Comparison of ENCODE assay signal across 16 cellular contexts in the genomic region with DNA sequence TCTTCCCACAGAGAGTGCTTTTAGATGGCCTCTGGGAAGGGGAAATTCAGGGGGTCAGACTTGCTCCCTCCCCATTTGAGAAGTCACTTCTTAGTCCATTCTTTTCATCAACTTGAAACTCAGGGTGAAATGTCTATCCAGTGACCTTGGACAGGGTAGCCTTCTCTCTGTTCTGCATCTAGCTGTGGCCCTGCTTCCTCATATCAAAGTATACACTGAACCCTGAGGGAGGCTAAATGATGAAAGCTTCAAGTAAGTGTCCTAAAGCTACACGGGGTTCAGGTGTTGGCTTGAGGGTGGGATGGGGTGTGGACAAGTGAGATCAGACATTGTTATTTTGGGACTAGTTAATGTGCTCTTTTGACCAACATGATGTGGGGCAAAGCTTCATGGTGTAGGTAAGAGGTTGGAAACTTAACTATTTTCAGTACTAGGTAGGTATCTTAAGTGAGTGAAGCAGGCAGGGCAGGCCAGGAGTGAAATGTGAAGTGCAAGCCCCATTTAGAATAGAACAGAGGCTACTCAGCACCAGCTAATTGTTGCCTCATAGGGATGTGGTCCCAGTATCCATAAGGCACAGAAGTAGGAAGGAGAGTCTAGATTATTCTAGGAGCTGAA. TPM values are rescaled to one million over a fixed set of nuclear protein-coding genes. Genes with fewer than 3 reads are reported as not detected.
"Had no signal": no experiment of that assay in that cellular context is flagged by ENCODE, and none has a peak within 500 bp of the region (broad histone marks: within the 10 kb centered on the region; RNA-seq: fewer than 3 reads in every experiment).

No MANE protein-coding gene starts in this region.

- ATAC-seq: gastrocnemius medialis; heart left ventricle; left colon; lower lobe of right lung; stimulated activated effector memory CD8-positive, alpha-beta T cell treated with anti-CD3 and anti-CD28 coated beads, Interleukin-12 subunit alpha, Interleukin-12 subunit beta, amount 100 ng/mL, for 72 hours had no signal

- DNase-seq: activated CD8-positive, alpha-beta memory T cell treated with anti-CD3 and anti-CD28 coated beads for 24 hours; activated gamma-delta T cell treated with Interleukin-2 at 50 U/mL for 16 hours; adrenal gland; endodermal cell; gastrocnemius medialis; heart left ventricle; left colon; lower lobe of right lung; sigmoid colon; spleen; transverse colon had no signal

- H3K4me3 ChIP-seq: adrenal gland, gastrocnemius medialis, heart left ventricle, lower lobe of right lung, sigmoid colon, spleen, transverse colon, vagina had no signal

- H2AFZ ChIP-seq: parathyroid adenoma had no signal

- H3K9me3 ChIP-seq: adrenal gland, gastrocnemius medialis, lower lobe of right lung, sigmoid colon, spleen, transverse colon, vagina had no signal

- H3K27ac ChIP-seq: adrenal gland, gastrocnemius medialis, heart left ventricle, lower lobe of right lung, parathyroid adenoma, sigmoid colon, transverse colon, vagina had no signal

- H3K27me3 ChIP-seq: adrenal gland, gastrocnemius medialis, heart left ventricle, sigmoid colon, spleen, transverse colon, vagina had no signal

- H3K27ac Mint-ChIP-seq: endodermal cell had no signal

- H3K9ac ChIP-seq: parathyroid adenoma had no signal

- H3K36me3 ChIP-seq: adrenal gland, gastrocnemius medialis, lower lobe of right lung, sigmoid colon, transverse colon, vagina had no signal

- H3K4me3 Mint-ChIP-seq: endodermal cell; stimulated activated effector memory CD8-positive, alpha-beta T cell treated with anti-CD3 and anti-CD28 coated beads, Interleukin-12 subunit alpha, Interleukin-12 subunit beta, amount 100 ng/mL, for 72 hours had no signal

- H3K4me1 ChIP-seq: adrenal gland, gastrocnemius medialis, heart left ventricle, lower lobe of right lung, parathyroid adenoma, sigmoid colon, transverse colon, vagina had no signal

- H3K79me2 ChIP-seq: parathyroid adenoma had no signal

RNA-seq across cellular contexts. Expression of a gene that starts 41.0 kb away (rescaled TPM):
- total RNA-seq: dermis microvascular lymphatic vessel endothelial cell, endodermal cell, epithelial cell of proximal tubule had no signal
